In genomic region chr15:63522143-63522531, GRCh38 we compare ENCODE assay signal across 2 cellular contexts.
TF ChIP-seq lines count a peak whose summit lies in the region.

No MANE protein-coding gene starts in this region.

TF ChIP-seq in IMR-90, 13 proteins besides CTCF, POLR2A, EP300 and RAD21:
- TF ChIP-seq USF2 (IDR thresholded peaks at IDR 0.05; ENCODE audit: low read depth, low read length) (no peak), MXI1 (IDR thresholded peaks at IDR 0.05; ENCODE audit: borderline replicate concordance, low read depth, low read length) (no peak), BHLHE40 (IDR thresholded peaks at IDR 0.05; ENCODE audit: low read depth, low read length) (no peak), RCOR1 (IDR thresholded peaks at IDR 0.05; ENCODE audit: insufficient replicate concordance, low read length) (no peak), ELK1 (IDR thresholded peaks at IDR 0.05; ENCODE audit: borderline replicate concordance, low read depth, low read length) (no peak), NFE2L2 (IDR thresholded peaks at IDR 0.05; ENCODE audit: low read depth, low read length) (no peak), SMC3 (IDR thresholded peaks at IDR 0.05; ENCODE audit: low read depth, low read length) (no peak), CEBPB (IDR thresholded peaks at IDR 0.05; ENCODE audit: low read depth, low read length) (no peak), FOS (IDR thresholded peaks at IDR 0.05; ENCODE audit: low read depth, low read length) (no peak), RFX5 (IDR thresholded peaks at IDR 0.05; ENCODE audit: low read depth, low read length) (no peak), CHD1 (IDR thresholded peaks at IDR 0.05; ENCODE audit: low read depth, low read length) (no peak), MAZ (IDR thresholded peaks at IDR 0.05; ENCODE audit: borderline replicate concordance, low read depth, low read length) (no peak), MAFK (IDR thresholded peaks at IDR 0.05; ENCODE audit: low read depth, low read length) (no peak)

TF ChIP-seq in H1, 55 proteins besides CTCF, POLR2A, EP300 and RAD21:
- TF ChIP-seq PHF8 (conservative IDR thresholded peaks at IDR 0.05; ENCODE audit: low read depth, low read length) = no peak
- no peak for TF ChIP-seq SP4 (IDR thresholded peaks at IDR 0.05; ENCODE audit: low read length)
- TF ChIP-seq TBP (IDR thresholded peaks at IDR 0.05; ENCODE audit: low read depth, low read length) = no peak
- TF ChIP-seq MAFK (IDR thresholded peaks at IDR 0.05; ENCODE audit: low read depth, low read length) = no peak
- no peak for TF ChIP-seq E2F6 (IDR thresholded peaks at IDR 0.05)
- no peak for TF ChIP-seq CEBPB (IDR thresholded peaks at IDR 0.05; ENCODE audit: low read depth, low read length)
- TF ChIP-seq SIRT6 (IDR thresholded peaks at IDR 0.05; ENCODE audit: low read length) = no peak
- TF ChIP-seq BRCA1 (IDR thresholded peaks at IDR 0.05; ENCODE audit: low read depth, low read length) = no peak
- TF ChIP-seq BACH1 (IDR thresholded peaks at IDR 0.05; ENCODE audit: low read length) = no peak
- no peak for TF ChIP-seq SIX5 (IDR thresholded peaks at IDR 0.05; ENCODE audit: low read depth, low read length)
- TF ChIP-seq ASH2L (IDR thresholded peaks at IDR 0.05; ENCODE audit: low read length) = no peak
- no peak for TF ChIP-seq EZH2 (IDR thresholded peaks at IDR 0.05; ENCODE audit: low read depth, low read length, severe bottlenecking)
- TF ChIP-seq POLR2AphosphoS5 (IDR thresholded peaks at IDR 0.05; ENCODE audit: low read depth, low read length) = no peak
- TF ChIP-seq POU5F1 (IDR thresholded peaks at IDR 0.05; ENCODE audit: low read depth, low read length) = no peak
- TF ChIP-seq KDM5A (IDR thresholded peaks at IDR 0.05; ENCODE audit: low read length) = no peak
